ENCODE assay signal across 8 cellular contexts in genomic region chr12:10331642-10332239, GRCh38. TPM values are rescaled to one million over a fixed set of nuclear protein-coding genes. Genes with fewer than 3 reads are reported as not detected.
DNase-seq lines count a peak whose midpoint lies in the region; ATAC-seq and TF ChIP-seq lines count a peak whose summit lies in the region.

No MANE protein-coding gene starts in this region.

- no peak overlapping the region for H3K4me2 ChIP-seq in Karpas-422 (ENCODE audit: low read depth, low read length, poor library complexity, severe bottlenecking)

- H3K4me3 ChIP-seq in Karpas-422 (ENCODE audit: low read length) (no peak overlapping the region), RWPE2 (ENCODE audit: severe bottlenecking) (no peak overlapping the region), epithelial cell of proximal tubule (ENCODE audit: low read depth, low read length) (no peak overlapping the region)

- H3K9me3 ChIP-seq in Karpas-422 (ENCODE audit: low read length) (no peaks in the 10 kb centered on the region), RWPE2 (ENCODE audit: severe bottlenecking) (no peaks in the 10 kb centered on the region)

- H3K4me1 Mint-ChIP-seq in naive thymus-derived CD8-positive, alpha-beta T cell, result peaks cover 7 to 11% (median 8%) of the 10 kb centered on the region in 4 donors
- H3K4me1 Mint-ChIP-seq in activated T-helper 2 cell treated with anti-CD3 and anti-CD28 coated beads, Interferon-gamma antibody, Interleukin-2, Interleukin-4, amounts not matched to agents 10 μg/mL and 5 μg/mL and 100 μg/mL, durations not matched to agents 14 hours and 24 hours and 36 hours (ENCODE audit: low read depth), result peaks cover 4% of the 10 kb centered on the region

- no peaks in the 10 kb centered on the region for H4K20me1 ChIP-seq in Karpas-422 (ENCODE audit: insufficient read depth, low read depth, low read length)

- no peaks in the 10 kb centered on the region for H3K79me2 ChIP-seq in Karpas-422 (ENCODE audit: low read length)

- H3K36me3 Mint-ChIP-seq in naive thymus-derived CD8-positive, alpha-beta T cell, result peaks cover 0 to 3% (median 0%) of the 10 kb centered on the region in 3 donors
- H3K36me3 Mint-ChIP-seq in activated T-helper 2 cell treated with anti-CD3 and anti-CD28 coated beads, Interferon-gamma antibody, Interleukin-2, Interleukin-4, amounts not matched to agents 10 μg/mL and 5 μg/mL and 100 μg/mL, durations not matched to agents 14 hours and 24 hours and 36 hours (ENCODE audit: low read depth), result no peaks in the 10 kb centered on the region

- no peaks in the 10 kb centered on the region for H3K9me2 ChIP-seq in Karpas-422 (replicated peaks; ENCODE audit: insufficient read depth, low read length)

- no peaks in the 10 kb centered on the region for H3K27me3 Mint-ChIP-seq in naive thymus-derived CD8-positive, alpha-beta T cell
- peaks cover 14% of the 10 kb centered on the region for H3K27me3 Mint-ChIP-seq in activated T-helper 2 cell treated with anti-CD3 and anti-CD28 coated beads, Interferon-gamma antibody, Interleukin-2, Interleukin-4, amounts not matched to agents 10 μg/mL and 5 μg/mL and 100 μg/mL, durations not matched to agents 14 hours and 24 hours and 36 hours (ENCODE audit: low read depth)

- H3K27ac ChIP-seq in Karpas-422 (ENCODE audit: low read length) (no peak overlapping the region), RWPE2 (ENCODE audit: poor library complexity, severe bottlenecking) (no peak overlapping the region)

- no peak overlapping the region for H3K4me3 Mint-ChIP-seq in naive thymus-derived CD8-positive, alpha-beta T cell
- no peak overlapping the region for H3K4me3 Mint-ChIP-seq in activated T-helper 2 cell treated with anti-CD3 and anti-CD28 coated beads, Interferon-gamma antibody, Interleukin-2, Interleukin-4, amounts not matched to agents 10 μg/mL and 5 μg/mL and 100 μg/mL, durations not matched to agents 14 hours and 24 hours and 36 hours (ENCODE audit: low read depth)

- DNase-seq in DMS53 treated with DMSO at 0.1 percent for 48 hours (lab: John Stamatoyannopoulos, UW; ENCODE audit: unreplicated experiment) (peak; percentile 92), Karpas-422 (peak; percentile 63), RWPE2 (ENCODE audit: low spot score) (no peak), epithelial cell of proximal tubule (ENCODE audit: low read depth) (no peak), omental fat pad (ENCODE audit: low spot score) (no peak)
- DNase-seq in naive thymus-derived CD8-positive, alpha-beta T cell, result peak in 4 of 10 donors; percentile 20 to 58 (median 44)
- no peak for DNase-seq in activated T-helper 2 cell treated with anti-CD3 and anti-CD28 coated beads, Interferon-gamma antibody, Interleukin-2, Interleukin-4, amounts not matched to agents 10 μg/mL and 5 μg/mL and 100 μg/mL, durations not matched to agents 14 hours and 24 hours and 36 hours (ENCODE audit: low spot score)

- H3K27me3 ChIP-seq in Karpas-422 (ENCODE audit: low read length) (no peaks in the 10 kb centered on the region), RWPE2 (ENCODE audit: insufficient read depth, poor library complexity, severe bottlenecking) (no peaks in the 10 kb centered on the region)

- no peak overlapping the region for H2AFZ ChIP-seq in Karpas-422 (ENCODE audit: low read length)

- H3K27ac Mint-ChIP-seq in naive thymus-derived CD8-positive, alpha-beta T cell, result peak overlapping the region in 6 of 10 donors; percentile 4 to 61 (median 34)
- no peak overlapping the region for H3K27ac Mint-ChIP-seq in activated T-helper 2 cell treated with anti-CD3 and anti-CD28 coated beads, Interferon-gamma antibody, Interleukin-2, Interleukin-4, amounts not matched to agents 10 μg/mL and 5 μg/mL and 100 μg/mL, durations not matched to agents 14 hours and 24 hours and 36 hours

- peak; percentile 61; the same call in 2 of the 3 replicates for ATAC-seq in RWPE2 (ENCODE audit: low read depth)
- ATAC-seq in naive thymus-derived CD8-positive, alpha-beta T cell, result peak; percentile 62 to 93
- no peak for ATAC-seq in omental fat pad (ENCODE audit: low FRiP score)
- no peak for ATAC-seq in activated CD4-positive, CD25-positive, alpha-beta regulatory T cell treated with anti-CD3 and anti-CD28 coated beads, Interleukin-2, amount 50 U/mL, for 24 hours

- intact Hi-C loops in activated T-helper 2 cell treated with anti-CD3 and anti-CD28 coated beads, Interferon-gamma antibody, Interleukin-2, Interleukin-4, amounts not matched to agents 10 μg/mL and 5 μg/mL and 100 μg/mL, durations not matched to agents 14 hours and 24 hours and 36 hours (cut with micrococcal nuclease), result loop anchor here (2.0 kb wide), 1 partner anchor 227 kb away; no protein-coding TSS in a partner anchor

- H3K4me1 ChIP-seq in Karpas-422 (ENCODE audit: low read length), result no peaks in the 10 kb centered on the region
- H3K4me1 ChIP-seq in RWPE2 (ENCODE audit: insufficient read depth, poor library complexity, severe bottlenecking), result no peaks in the 10 kb centered on the region

- POLR2A ChIA-PET in naive thymus-derived CD8-positive, alpha-beta T cell (lab: Charles Lee), result interaction anchor here (0.5 to 2.1 kb wide), 3 partner anchors 85 to 336 kb away, joined by 3 to 7 read pairs (median 3); no protein-coding TSS in a partner anchor

- no peak overlapping the region for H3K9ac ChIP-seq in Karpas-422 (ENCODE audit: low read length)

- peak; percentile 69 for TF ChIP-seq CTCF in RWPE2 (IDR thresholded peaks at IDR 0.05; ENCODE audit: poor library complexity, severe bottlenecking)
- TF ChIP-seq CTCF in epithelial cell of proximal tubule (conservative IDR thresholded peaks at IDR 0.05; ENCODE audit: low read depth, low read length), result peak; percentile 93
- TF ChIP-seq CTCF in omental fat pad (IDR thresholded peaks at IDR 0.05), result no peak

- peaks cover 0 to 4% (median 0%) of the 10 kb centered on the region in 9 donors for H3K9me3 Mint-ChIP-seq in naive thymus-derived CD8-positive, alpha-beta T cell
- peaks cover 27% of the 10 kb centered on the region for H3K9me3 Mint-ChIP-seq in activated T-helper 2 cell treated with anti-CD3 and anti-CD28 coated beads, Interferon-gamma antibody, Interleukin-2, Interleukin-4, amounts not matched to agents 10 μg/mL and 5 μg/mL and 100 μg/mL, durations not matched to agents 14 hours and 24 hours and 36 hours

- H3K36me3 ChIP-seq in Karpas-422 (ENCODE audit: insufficient read depth, low read length) (no peaks in the 10 kb centered on the region), RWPE2 (ENCODE audit: low read depth) (no peaks in the 10 kb centered on the region)

RNA-seq across cellular contexts. Expression of gene KLRD1, which starts 24.1 kb away (rescaled TPM):
- total RNA-seq in Karpas-422 (2014; rRNA removed; shearing (Covaris generic); ENCODE audit: low replicate concordance), result not detected in 2 replicates
- total RNA-seq in epithelial cell of proximal tubule (not detected in 2 replicates), omental fat pad (1 to 10 TPM; 2.2 to 4.6 (median 3.1) TPM)
- total RNA-seq in naive thymus-derived CD8-positive, alpha-beta T cell, result 1 to 10 TPM; 4.3 to 5.0 TPM
- 100 to 1,000 TPM in 1 of 3 donors, 1 to 10 TPM in 2; 4.3 to 271 (median 7.6) TPM for polyA plus RNA-seq in naive thymus-derived CD8-positive, alpha-beta T cell
- total RNA-seq in activated T-helper 2 cell treated with anti-CD3 and anti-CD28 coated beads, Interferon-gamma antibody, Interleukin-2, Interleukin-4, amounts not matched to agents 10 μg/mL and 5 μg/mL and 100 μg/mL, durations not matched to agents 14 hours and 24 hours and 36 hours, result 3.3 and 3.5 TPM in 2 replicates

RNA-seq across cellular contexts. Expression of gene KLRK1, which starts 58.1 kb away (rescaled TPM):
- total RNA-seq in Karpas-422 (2014; rRNA removed; shearing (Covaris generic); ENCODE audit: low replicate concordance), result not detected in 2 replicates
- total RNA-seq in epithelial cell of proximal tubule, result not detected in 2 replicates
- 100 to 1,000 TPM; 792 to 865 TPM for total RNA-seq in naive thymus-derived CD8-positive, alpha-beta T cell
- polyA plus RNA-seq in naive thymus-derived CD8-positive, alpha-beta T cell, result 100 to 1,000 TPM; 525 to 619 (median 611) TPM
- total RNA-seq in activated T-helper 2 cell treated with anti-CD3 and anti-CD28 coated beads, Interferon-gamma antibody, Interleukin-2, Interleukin-4, amounts not matched to agents 10 μg/mL and 5 μg/mL and 100 μg/mL, durations not matched to agents 14 hours and 24 hours and 36 hours, result 0.69 and 0.75 TPM in 2 replicates
- 1 to 10 TPM; 2.7 to 6.5 (median 4.2) TPM for total RNA-seq in omental fat pad

Comparison
In these comparisons a context has a peak if more than half of its experiments do, and no peak if none do; other contexts are left out.
1. DNase-seq: peak in DMS53 treated with DMSO at 0.1 percent for 48 hours (single experiment) and Karpas-422 (single experiment); none in RWPE2 (single experiment), epithelial cell of proximal tubule (single experiment), activated T-helper 2 cell treated with anti-CD3 and anti-CD28 coated beads, Interferon-gamma antibody, Interleukin-2, Interleukin-4, amounts not matched to agents 10 μg/mL and 5 μg/mL and 100 μg/mL, durations not matched to agents 14 hours and 24 hours and 36 hours (single experiment) and omental fat pad (single experiment).
2. ATAC-seq: peak in RWPE2 (single experiment) and naive thymus-derived CD8-positive, alpha-beta T cell (2 of 2); none in omental fat pad (single experiment) and activated CD4-positive, CD25-positive, alpha-beta regulatory T cell treated with anti-CD3 and anti-CD28 coated beads, Interleukin-2, amount 50 U/mL, for 24 hours (0 of 2).
3. CTCF ChIP-seq: peak in RWPE2 (single experiment) and epithelial cell of proximal tubule (single experiment); none in omental fat pad (0 of 3).
4. RNA of gene KLRK1, which starts 58.1 kb away (total RNA-seq): 792 to 865 TPM in naive thymus-derived CD8-positive, alpha-beta T cell; 2.7 to 6.5 TPM in omental fat pad, 0.69 to 0.75 TPM in activated T-helper 2 cell treated with anti-CD3 and anti-CD28 coated beads, Interferon-gamma antibody, Interleukin-2, Interleukin-4, amounts not matched to agents 10 μg/mL and 5 μg/mL and 100 μg/mL, durations not matched to agents 14 hours and 24 hours and 36 hours, not detected in Karpas-422 and not detected in epithelial cell of proximal tubule; every median in the first group is over 100 times any median in the second.